Comparison of ENCODE assay signal across 8 cellular contexts in the genomic region with DNA sequence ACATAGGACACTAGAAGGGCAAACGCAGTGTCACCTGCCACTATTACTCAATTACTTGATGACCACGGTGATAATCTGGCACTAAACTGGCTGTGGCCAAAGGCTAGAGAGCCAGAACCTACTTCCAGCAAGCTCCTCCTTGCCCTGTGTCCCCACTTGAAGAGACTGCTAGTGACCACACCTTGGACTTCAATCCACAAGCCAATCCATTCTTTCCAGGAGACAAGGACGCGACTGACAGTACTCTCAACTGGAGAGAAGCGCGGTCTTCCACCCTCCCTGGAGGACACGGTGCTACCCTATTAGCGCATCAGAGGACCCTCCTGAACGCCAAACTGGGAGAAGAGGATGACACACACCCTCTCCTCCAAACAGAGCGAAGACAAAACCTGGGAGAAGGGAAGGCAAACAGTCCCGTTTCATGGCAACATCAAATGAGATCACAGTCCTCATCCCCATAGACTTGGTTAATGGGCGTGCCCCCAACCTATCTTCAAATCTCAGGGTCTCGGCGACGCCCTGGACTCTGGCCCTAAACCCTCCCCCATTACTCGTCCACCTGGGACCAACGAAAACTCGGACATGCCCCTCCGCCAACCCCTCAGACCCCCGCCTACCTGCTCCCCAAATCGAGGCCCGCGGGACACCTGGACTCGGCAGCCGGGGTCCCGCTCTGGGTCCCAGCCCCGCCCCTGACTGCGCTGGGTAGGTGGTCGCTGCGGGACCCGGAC. TPM values are rescaled to one million over a fixed set of nuclear protein-coding genes. Genes with fewer than 3 reads are reported as not detected.
DNase-seq lines count a peak whose midpoint lies in the region; ATAC-seq and TF ChIP-seq lines count a peak whose summit lies in the region.

No MANE protein-coding gene starts in this region.

- peaks cover 13% of the 10 kb centered on the region for H3F3A ChIP-seq in DOHH2 (ENCODE audit: control insufficient read depth, insufficient read depth)

- ATAC-seq in stimulated activated naive CD8-positive, alpha-beta T cell treated with anti-CD3 and anti-CD28 coated beads, Interleukin-15, Interleukin-2, amounts not matched to agents 100 U/mL and 50 U/mL, for 24 hours: peak; percentile 2

- H3K4me2 ChIP-seq in DOHH2 (ENCODE audit: low read length): peak overlapping the region; percentile 94

- peaks cover 2% of the 10 kb centered on the region; the same call in 1 of the 2 replicates for H3K36me3 ChIP-seq in DOHH2 (ENCODE audit: control insufficient read depth, low read length)
- H3K36me3 ChIP-seq in HAP-1 (replicated peaks): peaks cover 9% of the 10 kb centered on the region
- peaks cover 11% of the 10 kb centered on the region for H3K36me3 ChIP-seq in brain microvascular endothelial cell (replicated peaks)
- H3K36me3 ChIP-seq in kidney epithelial cell (ENCODE audit: control insufficient read depth, insufficient read depth, low read length): no peaks in the 10 kb centered on the region

- no peaks in the 10 kb centered on the region for H3K9me2 ChIP-seq in DOHH2 (replicated peaks; ENCODE audit: control insufficient read depth, low read length)

- H3K4me1 ChIP-seq in DOHH2 (ENCODE audit: control insufficient read depth, low read length) (peaks cover 21% of the 10 kb centered on the region), HAP-1 (peaks cover 12% of the 10 kb centered on the region)

- TF ChIP-seq CTCF in DOHH2 (IDR thresholded peaks at IDR 0.05; ENCODE audit: low read depth, low read length, poor library complexity, severe bottlenecking) (no peak), brain microvascular endothelial cell (IDR thresholded peaks at IDR 0.05; ENCODE audit: low read depth, low read length, missing control alignments) (no peak), kidney epithelial cell (IDR thresholded peaks at IDR 0.05; ENCODE audit: insufficient read depth, low read length, poor library complexity, severe bottlenecking) (no peak), GM13976 (IDR thresholded peaks at IDR 0.05; ENCODE audit: borderline replicate concordance, control extremely low read depth, extremely low read depth, insufficient read depth, missing control alignments) (no peak)

- no peaks in the 10 kb centered on the region for H3K27me3 ChIP-seq in DOHH2 (ENCODE audit: control insufficient read depth, low read length)
- no peaks in the 10 kb centered on the region for H3K27me3 ChIP-seq in HAP-1 (ENCODE audit: low read depth)
- no peaks in the 10 kb centered on the region for H3K27me3 ChIP-seq in brain microvascular endothelial cell (replicated peaks)
- no peaks in the 10 kb centered on the region for H3K27me3 ChIP-seq in kidney epithelial cell (ENCODE audit: control insufficient read depth, insufficient read depth, low read length)

- no peak overlapping the region; the same call in 1 of the 2 replicates for H3K27ac ChIP-seq in DOHH2 (ENCODE audit: low read depth, low read length)
- peak overlapping the region; percentile 100 for H3K27ac ChIP-seq in brain microvascular endothelial cell

- H3K4me3 ChIP-seq in DOHH2 (ENCODE audit: low read length) (peak overlapping the region; percentile 97), HAP-1 (peak overlapping the region; percentile 97), brain microvascular endothelial cell (ENCODE audit: low read depth, low read length) (peak overlapping the region; percentile 99), kidney epithelial cell (ENCODE audit: low read depth, low read length) (peak overlapping the region; percentile 91)

- DNase-seq in HAP-1 (ENCODE audit: low spot score in 2 of 2) (peak; percentile 15 to 46), NCI-H226 (peak; percentile 6), brain microvascular endothelial cell (peak; percentile 24), kidney epithelial cell (ENCODE audit: low read depth) (no peak), ureter (ENCODE audit: low spot score) (no peak), GM13976 (ENCODE audit: low spot score) (no peak)
- DNase-seq in stimulated activated naive CD8-positive, alpha-beta T cell treated with anti-CD3 and anti-CD28 coated beads, Interleukin-15, Interleukin-2, amounts not matched to agents 100 U/mL and 50 U/mL, for 24 hours: no peak

- H3K9me3 ChIP-seq in DOHH2 (ENCODE audit: control insufficient read depth, insufficient read depth, low read length) (no peaks in the 10 kb centered on the region), HAP-1 (no peaks in the 10 kb centered on the region)

- no peaks in the 10 kb centered on the region; the same call in 1 of the 2 replicates for H4K20me1 ChIP-seq in DOHH2 (ENCODE audit: control insufficient read depth, insufficient read depth, low read depth, low read length)

- in situ Hi-C loops in HAP-1 (cut with MboI; ENCODE audit: low sequenced_read_pairs) (no loop called here), brain microvascular endothelial cell (cut with HindIII; ENCODE audit: low pct_ligation_motif_present, low sequenced_read_pairs) (no loop called here), GM13976 (cut with MboI; ENCODE audit: low sequenced_read_pairs, unreplicated experiment) (no loop called here)

- H3K79me2 ChIP-seq in DOHH2 (ENCODE audit: control insufficient read depth, low read length): peaks cover 18% of the 10 kb centered on the region

RNA-seq across cellular contexts. Expression of a gene that starts 0.5 kb away (rescaled TPM):
- total RNA-seq in kidney epithelial cell: 57.6 and 61.0 TPM in 2 replicates
- total RNA-seq in ureter: 59.8 TPM

RNA-seq across cellular contexts. Expression of a gene that starts 30.3 kb away (rescaled TPM):
- total RNA-seq in kidney epithelial cell (4.8 and 9.7 TPM in 2 replicates), ureter (4.9 TPM)

RNA-seq across cellular contexts. Expression of a gene that starts 44.6 kb away (rescaled TPM):
- total RNA-seq in kidney epithelial cell (66.6 and 68.5 TPM in 2 replicates), ureter (54.0 TPM)

Comparison
In these comparisons a context has a peak if more than half of its experiments do, and no peak if none do; other contexts are left out.
1. DNase-seq: peak in HAP-1 (2 of 2), NCI-H226 (single experiment) and brain microvascular endothelial cell (single experiment); none in kidney epithelial cell (single experiment), stimulated activated naive CD8-positive, alpha-beta T cell treated with anti-CD3 and anti-CD28 coated beads, Interleukin-15, Interleukin-2, amounts not matched to agents 100 U/mL and 50 U/mL, for 24 hours (single experiment), ureter (single experiment) and GM13976 (single experiment).
2. Peak in every context shown above with its lines, with median percentiles within 50 percentile points of each other: H3K4me3 ChIP-seq.